1 cellular context compared by ENCODE assay signal in genomic region chrX:132413459-132413858, GRCh38.
TF ChIP-seq lines count a peak whose summit lies in the region.

No MANE protein-coding gene starts in this region.

TF ChIP-seq in HepG2, 621 proteins besides CTCF, POLR2A, EP300 and RAD21 (continued from another document):
- TF ChIP-seq ZBTB33 (CRISPR knock-in tag; IDR thresholded peaks at IDR 0.05) (peak; percentile 64; the same call in 1 of the 2 replicates), POLR2G (IDR thresholded peaks at IDR 0.05; ENCODE audit: low read depth, low read length) (peak; percentile 82), SALL1 (CRISPR knock-in tag; IDR thresholded peaks at IDR 0.05) (peak; percentile 57), GATAD2A (CRISPR knock-in tag; IDR thresholded peaks at IDR 0.05) (peak; percentile 62; the same call in 1 of the 2 replicates), TAF1 (CRISPR knock-in tag; IDR thresholded peaks at IDR 0.05) (peak; percentile 51; the same call in 1 of the 2 replicates), ELF3 (CRISPR knock-in tag; IDR thresholded peaks at IDR 0.05) (peak; percentile 67), NBN (conservative IDR thresholded peaks at IDR 0.05) (no peak), ZNF281 (CRISPR knock-in tag; IDR thresholded peaks at IDR 0.05; ENCODE audit: borderline replicate concordance) (peak; percentile 62; the same call in 1 of the 2 replicates), SAP130 (CRISPR knock-in tag; IDR thresholded peaks at IDR 0.05; ENCODE audit: low read depth) (peak; percentile 73), ZMYM2 (CRISPR knock-in tag; IDR thresholded peaks at IDR 0.05) (peak; percentile 43; the same call in 1 of the 2 replicates), ZFY (CRISPR knock-in tag; IDR thresholded peaks at IDR 0.05) (no peak), DRAP1 (CRISPR knock-in tag; IDR thresholded peaks at IDR 0.05) (peak; percentile 76; the same call in 1 of the 2 replicates), ZNF615 (CRISPR knock-in tag; IDR thresholded peaks at IDR 0.05; ENCODE audit: borderline replicate concordance) (no peak), MTA1 (CRISPR knock-in tag; IDR thresholded peaks at IDR 0.05; ENCODE audit: borderline replicate concordance) (no peak), NCOR1 (IDR thresholded peaks at IDR 0.05; ENCODE audit: borderline replicate concordance, low read length) (0 out of 2 replicates have a peak, but pooled peaks have one; percentile 22), ZNF138 (CRISPR knock-in tag; IDR thresholded peaks at IDR 0.05; ENCODE audit: low read depth) (no peak), RBM22 (optimal IDR thresholded peaks at IDR 0.05; ENCODE audit: low read length) (peak; percentile 52), NFE2L1 (CRISPR knock-in tag; IDR thresholded peaks at IDR 0.05; ENCODE audit: borderline replicate concordance) (no peak), SMAD9 (CRISPR knock-in tag; IDR thresholded peaks at IDR 0.05) (no peak), ZMYM4 (CRISPR knock-in tag; IDR thresholded peaks at IDR 0.05) (peak; percentile 89), ZNF644 (CRISPR knock-in tag; IDR thresholded peaks at IDR 0.05; ENCODE audit: low read depth) (0 out of 2 replicates have a peak, but pooled peaks have one; percentile 26), FOXA3 (CRISPR knock-in tag; IDR thresholded peaks at IDR 0.05) (peak; percentile 19; the same call in 1 of the 2 replicates), HDAC1 (CRISPR knock-in tag; IDR thresholded peaks at IDR 0.05) (peak; percentile 39; the same call in 1 of the 2 replicates), POGZ (CRISPR knock-in tag; IDR thresholded peaks at IDR 0.05) (peak; percentile 85; the same call in 1 of the 2 replicates), SIN3A (IDR thresholded peaks at IDR 0.05; ENCODE audit: borderline replicate concordance, low read depth, low read length) (0 out of 2 replicates have a peak, but pooled peaks have one; percentile 32)
